In genomic region chr1:116842654-116843053, GRCh38 we compare ENCODE assay signal across 19 cellular contexts.
A peak's percentile ranks its signal among the peaks of the same experiment; 100 is the strongest.
DNase-seq lines count a peak whose midpoint lies in the region; TF ChIP-seq lines count a peak whose summit lies in the region.
"Had no signal": no experiment of that assay in that cellular context is flagged by ENCODE, and none has a peak within 500 bp of the region (broad histone marks: within the 10 kb centered on the region; RNA-seq: fewer than 3 reads in every experiment).

No MANE protein-coding gene starts in this region.

- H3K9ac ChIP-seq in Karpas-422 (ENCODE audit: low read length) (no peak overlapping the region), mesendoderm (ENCODE audit: low read length) (no peak overlapping the region)
- H3K9ac ChIP-seq: parathyroid adenoma had no signal

- no peak overlapping the region for H3K23ac ChIP-seq in mesendoderm (ENCODE audit: low read length)

- H4K5ac ChIP-seq in mesendoderm (ENCODE audit: low read length): no peak overlapping the region

- H2BK15ac ChIP-seq in mesendoderm (replicated peaks; ENCODE audit: low read depth): no peak overlapping the region

- H3K4me3 ChIP-seq in Karpas-422 (ENCODE audit: low read length) (no peak overlapping the region), mesendoderm (ENCODE audit: low read length) (no peak overlapping the region), coronary artery (no peak overlapping the region), H7 (ENCODE audit: insufficient read depth, low read depth, low read length) (no peak overlapping the region)
- H3K4me3 ChIP-seq: esophagus squamous epithelium, Peyer's patch, thoracic aorta had no signal

- no peak for TF ChIP-seq CTCF in coronary artery (IDR thresholded peaks at IDR 0.05)

- H2BK5ac ChIP-seq in mesendoderm (ENCODE audit: low read length): no peak overlapping the region

- H3K4me2 ChIP-seq in Karpas-422 (ENCODE audit: low read depth, low read length, poor library complexity, severe bottlenecking) (no peak overlapping the region), mesendoderm (ENCODE audit: low read length) (no peak overlapping the region)

- H4K20me1 ChIP-seq in Karpas-422 (ENCODE audit: insufficient read depth, low read depth, low read length): no peaks in the 10 kb centered on the region

- no peak overlapping the region for H4K8ac ChIP-seq in mesendoderm (ENCODE audit: low read depth, low read length)

- H3K79me2 ChIP-seq in Karpas-422 (ENCODE audit: low read length): no peaks in the 10 kb centered on the region
- no peaks in the 10 kb centered on the region for H3K79me2 ChIP-seq in mesendoderm (ENCODE audit: control insufficient read depth, insufficient read depth, low read length)
- H3K79me2 ChIP-seq: parathyroid adenoma had no signal

- H3K4me1 ChIP-seq in Karpas-422 (ENCODE audit: low read length) (no peaks in the 10 kb centered on the region), mesendoderm (ENCODE audit: control insufficient read depth, low read depth, low read length) (no peaks in the 10 kb centered on the region)
- H3K4me1 ChIP-seq: esophagus squamous epithelium, parathyroid adenoma had no signal

- H3K56ac ChIP-seq in mesendoderm (ENCODE audit: low read length): no peak overlapping the region

- H3K36me3 ChIP-seq in Karpas-422 (ENCODE audit: insufficient read depth, low read length) (no peaks in the 10 kb centered on the region), mesendoderm (ENCODE audit: control insufficient read depth, insufficient read depth, low read length) (no peaks in the 10 kb centered on the region), H7 (replicated peaks; ENCODE audit: control insufficient read depth, insufficient read depth, low read length) (no peaks in the 10 kb centered on the region)
- H3K36me3 ChIP-seq: esophagus squamous epithelium, Peyer's patch, thoracic aorta had no signal

- peak; percentile 43 for DNase-seq in DMS 273 (lab: John Stamatoyannopoulos, UW; ENCODE audit: unreplicated experiment)
- no peak for DNase-seq in DMS 273 treated with DMSO at 0.1 percent for 48 hours (lab: John Stamatoyannopoulos, UW)
- DNase-seq in Karpas-422: peak; percentile 16
- peak; percentile 35 for DNase-seq in cerebellar cortex (ENCODE audit: low spot score)
- DNase-seq in mesendoderm: peak; percentile 63
- DNase-seq in amniotic stem cell (lab: John Stamatoyannopoulos, UW): no peak
- no peak for DNase-seq in coronary artery (ENCODE audit: low spot score)
- no peak for DNase-seq in H7
- DNase-seq: activated CD4-positive, alpha-beta memory T cell treated with anti-CD3 and anti-CD28 coated beads, Interleukin-2, amount 10 ng/mL, durations not matched to agents 7 days and 5 days; activated gamma-delta T cell treated with Interleukin-2 at 50 U/mL for 16 hours; Calu3; caudate nucleus; esophagus squamous epithelium; NCI-H2227 treated with DMSO at 0.1 percent for 48 hours; Peyer's patch; T-helper 2 cell had no signal

- no peak overlapping the region for H2AFZ ChIP-seq in Karpas-422 (ENCODE audit: low read length)
- H2AFZ ChIP-seq: parathyroid adenoma had no signal

- H3K9me2 ChIP-seq in Karpas-422 (replicated peaks; ENCODE audit: insufficient read depth, low read length): no peaks in the 10 kb centered on the region

- no CpG with 5 or more reads among the region's 4 CpGs for WGBS in mesendoderm (ENCODE audit: extremely low coverage, insufficient coverage, low lambda C conversion rate)

- no peak overlapping the region for H3K4ac ChIP-seq in mesendoderm (ENCODE audit: low read depth, low read length)

- H2AK5ac ChIP-seq in mesendoderm (ENCODE audit: low read length): no peak overlapping the region

- no peak overlapping the region for H3K18ac ChIP-seq in mesendoderm (ENCODE audit: low read length)

- H3K27ac ChIP-seq in Karpas-422 (ENCODE audit: low read length) (no peak overlapping the region), mesendoderm (ENCODE audit: low read depth, low read length) (no peak overlapping the region), coronary artery (no peak overlapping the region)
- H3K27ac ChIP-seq: 22Rv1, esophagus squamous epithelium, parathyroid adenoma, Peyer's patch, thoracic aorta had no signal

- H3K79me1 ChIP-seq in mesendoderm (ENCODE audit: low read length): no peaks in the 10 kb centered on the region

- H3K27me3 ChIP-seq in Karpas-422 (ENCODE audit: low read length) (no peaks in the 10 kb centered on the region), mesendoderm (ENCODE audit: insufficient read depth, low read length, poor library complexity) (no peaks in the 10 kb centered on the region), H7 (ENCODE audit: control insufficient read depth, insufficient read depth, low read length) (no peaks in the 10 kb centered on the region)
- H3K27me3 ChIP-seq: Peyer's patch had no signal

- no peak overlapping the region for H2BK120ac ChIP-seq in mesendoderm (ENCODE audit: low read depth, low read length)

- H3K9me3 ChIP-seq in Karpas-422 (ENCODE audit: low read length): no peaks in the 10 kb centered on the region
- H3K9me3 ChIP-seq: Peyer's patch, thoracic aorta had no signal

Comparison
In these comparisons a context has a peak if more than half of its experiments do, and no peak if none do; other contexts are left out.
1. DNase-seq: peak in DMS 273 (single experiment), Karpas-422 (single experiment), cerebellar cortex (single experiment) and mesendoderm (single experiment); none in DMS 273 treated with DMSO at 0.1 percent for 48 hours (single experiment), amniotic stem cell (single experiment), coronary artery (single experiment) and H7 (single experiment).